In the genomic region with DNA sequence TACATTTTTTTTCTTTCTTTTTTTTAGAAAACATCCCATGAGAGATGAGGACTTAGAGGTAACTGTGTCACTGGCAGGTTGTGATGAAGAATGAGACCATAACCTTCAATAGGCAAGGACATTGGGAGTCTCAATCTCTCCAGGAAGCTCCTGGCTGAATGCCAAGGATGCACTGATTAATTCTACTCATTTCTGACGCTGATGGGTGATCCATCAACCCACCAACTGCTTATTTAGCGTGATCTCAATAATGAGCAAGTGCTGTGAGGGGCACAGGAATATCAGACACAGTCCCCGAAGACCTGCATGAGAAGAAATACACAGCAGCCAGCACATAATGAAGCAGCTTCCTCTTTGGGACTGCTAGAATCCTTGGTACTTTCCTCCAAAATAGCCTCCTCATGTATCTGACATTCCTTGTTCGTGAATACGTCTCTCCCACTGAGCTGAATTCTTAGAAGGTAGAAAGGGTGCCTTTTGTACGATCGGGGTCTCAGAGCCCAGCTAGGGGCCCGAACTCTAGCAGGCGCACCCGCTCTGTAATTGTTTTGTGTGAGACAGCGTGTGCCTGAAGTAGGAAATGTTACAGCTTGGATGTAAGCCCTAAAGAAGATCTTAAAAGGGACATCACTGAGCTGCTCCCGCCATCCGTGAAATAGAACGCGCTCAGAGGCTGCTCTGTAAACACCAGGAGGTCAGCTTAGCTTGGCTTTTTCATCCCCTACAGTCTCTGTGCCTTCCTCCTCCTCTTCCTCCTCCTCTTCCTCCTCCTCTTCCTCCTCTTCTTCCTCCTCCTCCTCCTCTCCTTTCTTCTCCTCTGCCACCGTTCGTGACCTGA, we compare ENCODE assay signal across 9 cellular contexts. TPM values are rescaled to one million over a fixed set of nuclear protein-coding genes. Genes with fewer than 3 reads are reported as not detected.
A peak's percentile ranks its signal among the peaks of the same experiment; 100 is the strongest.
DNase-seq lines count a peak whose midpoint lies in the region; ATAC-seq and TF ChIP-seq lines count a peak whose summit lies in the region.
"Had no signal": no experiment of that assay in that cellular context is flagged by ENCODE, and none has a peak within 500 bp of the region (broad histone marks: within the 10 kb centered on the region; RNA-seq: fewer than 3 reads in every experiment).

No MANE protein-coding gene starts in this region.

- H3K27me3 ChIP-seq in Peyer's patch (no peaks in the 10 kb centered on the region), osteoblast (ENCODE audit: insufficient read depth, low read length) (no peaks in the 10 kb centered on the region)

- TF ChIP-seq POLR2A in Peyer's patch (IDR thresholded peaks at IDR 0.05): no peak

- peak overlapping the region; percentile 90 for H3K4me2 ChIP-seq in osteoblast (ENCODE audit: insufficient read depth, low read length)

- DNase-seq in EH (ENCODE audit: low read depth) (peak; percentile 72), Peyer's patch (no peak), fibroblast of mammary gland (ENCODE audit: low read depth) (peak; percentile 74), osteoblast (ENCODE audit: insufficient read length, low spot score, missing footprints) (no peak), NCI-H2171 (lab: John Stamatoyannopoulos, UW) (no peak), occipital lobe (lab: John Stamatoyannopoulos, UW) (no peak)
- DNase-seq: SHP77 had no signal

- no peak overlapping the region for H2AFZ ChIP-seq in osteoblast (ENCODE audit: low read length)

- H3K9me3 ChIP-seq in Peyer's patch: no peaks in the 10 kb centered on the region
- no peaks in the 10 kb centered on the region for H3K9me3 ChIP-seq in osteoblast (ENCODE audit: low read depth, low read length)

- H3K4me1 ChIP-seq in Peyer's patch (peaks cover 0 to 11% (median 0%) of the 10 kb centered on the region in 4 donors), osteoblast (ENCODE audit: insufficient read depth, low read length) (peaks cover 95% of the 10 kb centered on the region)

- ATAC-seq in GM18498 (IDR thresholded peaks at IDR 0.05; ENCODE audit: unreplicated experiment) (no peak), GM21723 (IDR thresholded peaks at IDR 0.05; ENCODE audit: unreplicated experiment) (no peak)

- H4K20me1 ChIP-seq in osteoblast (ENCODE audit: insufficient read depth, low read length): peaks cover 16% of the 10 kb centered on the region

- TF ChIP-seq CTCF in Peyer's patch (IDR thresholded peaks at IDR 0.05): no peak
- no peak for TF ChIP-seq CTCF in fibroblast of mammary gland (conservative IDR thresholded peaks at IDR 0.05; ENCODE audit: control insufficient read depth, insufficient read depth, low read depth, low read length)
- no peak for TF ChIP-seq CTCF in osteoblast (IDR thresholded peaks at IDR 0.05; ENCODE audit: extremely low read depth, low read depth, low read length)

- H3K4me3 ChIP-seq in Peyer's patch (no peak overlapping the region), fibroblast of mammary gland (ENCODE audit: control insufficient read depth, low read depth, low read length) (peak overlapping the region; percentile 35), osteoblast (ENCODE audit: insufficient read depth, low read length) (peak overlapping the region; percentile 58)

- peaks cover 95% of the 10 kb centered on the region for H3K79me2 ChIP-seq in osteoblast (ENCODE audit: insufficient read depth, low read length)

- H3K36me3 ChIP-seq in Peyer's patch (no peaks in the 10 kb centered on the region), osteoblast (ENCODE audit: insufficient read depth, low read length) (peaks cover 66% of the 10 kb centered on the region)

- H3K27ac ChIP-seq in Peyer's patch: peak overlapping the region in 3 of 4 donors; percentile 26 to 67 (median 65)
- peak overlapping the region; percentile 97 for H3K27ac ChIP-seq in osteoblast (ENCODE audit: low read depth, low read length)

RNA-seq across cellular contexts. Expression of a gene that starts 7.2 kb away (rescaled TPM):
- total RNA-seq in Peyer's patch (10 to 100 TPM in 3 of 4 donors, 1 to 10 TPM in 1; 8.4 to 48.7 (median 13.2) TPM), osteoblast (174 and 210 TPM in 2 replicates), occipital lobe (42.0 TPM)

Comparison
In these comparisons a context has a peak if more than half of its experiments do, and no peak if none do; other contexts are left out.
1. DNase-seq: peak in EH (single experiment) and fibroblast of mammary gland (single experiment); none in Peyer's patch (0 of 3), osteoblast (single experiment), NCI-H2171 (single experiment) and occipital lobe (single experiment).
2. H3K4me3 ChIP-seq: peak in fibroblast of mammary gland (single experiment) and osteoblast (single experiment); none in Peyer's patch (0 of 4).